Comparison of ENCODE assay signal across 9 cellular contexts in the genomic region with DNA sequence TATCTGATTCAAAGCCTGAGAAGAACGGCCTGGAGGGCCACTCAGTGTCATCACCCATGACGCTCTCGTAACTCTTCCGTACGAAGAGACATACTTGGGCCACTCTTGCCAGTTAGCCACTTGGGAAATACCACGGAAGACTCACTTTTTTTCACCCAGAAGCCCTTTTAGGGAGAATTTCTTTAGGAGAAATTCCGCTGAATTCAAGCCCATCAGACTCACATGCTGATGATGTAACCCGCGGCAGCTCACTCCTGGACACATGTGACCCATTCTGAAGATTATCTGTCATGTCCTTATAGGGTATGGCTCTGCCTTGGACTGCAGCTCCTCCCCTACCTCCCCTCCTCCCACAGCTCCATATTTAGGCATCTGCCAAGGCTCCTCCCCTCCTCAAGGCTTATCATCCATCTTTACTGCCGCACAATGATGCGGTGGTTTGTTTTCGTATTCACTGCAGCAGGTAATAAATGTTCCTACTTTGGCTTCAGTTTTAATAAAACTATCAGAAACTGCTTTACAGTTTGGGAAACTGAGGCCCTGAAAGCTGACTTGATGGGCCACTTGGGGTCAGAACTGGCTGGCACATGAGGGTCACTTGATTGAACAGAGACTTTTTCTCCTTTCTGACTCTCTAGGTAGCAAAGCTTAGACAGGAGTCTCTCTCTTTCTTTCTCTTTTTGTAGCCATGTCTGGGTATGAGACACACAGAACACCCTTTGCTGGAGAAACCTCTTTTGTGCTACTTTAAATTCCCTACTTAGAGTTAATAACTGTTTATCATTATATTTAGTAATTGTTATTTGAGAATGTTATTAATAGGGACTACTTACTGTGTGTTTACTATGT.
DNase-seq lines count a peak whose midpoint lies in the region; ATAC-seq and TF ChIP-seq lines count a peak whose summit lies in the region.
"Had no signal": no experiment of that assay in that cellular context is flagged by ENCODE, and none has a peak within 500 bp of the region (broad histone marks: within the 10 kb centered on the region; RNA-seq: fewer than 3 reads in every experiment).

No MANE protein-coding gene starts in this region.

- DNase-seq in DMS79 (lab: John Stamatoyannopoulos, UW) = peak; percentile 85
- DNase-seq in T-helper 2 cell = peak; percentile 32 to 95 (median 80)
- peak; percentile 72 for DNase-seq in activated naive CD4-positive, alpha-beta T cell treated with anti-CD3 and anti-CD28 coated beads, Interleukin-2, amount 50 U/mL, for 16 hours
- DNase-seq in stimulated activated CD4-positive, alpha-beta T cell treated with anti-CD3 and anti-CD28 coated beads, Interleukin-15, amount 100 ng/mL, for 1 hour (ENCODE audit: low read depth in 1 of 2, low spot score in 1 of 2) = peak; percentile 46 to 56
- DNase-seq in AG08395 (ENCODE audit: low spot score) = no peak
- no peak for DNase-seq in GM03348 (ENCODE audit: low spot score)
- DNase-seq in GM10266 (ENCODE audit: extremely low spot score) = no peak
- DNase-seq: KG1 had no signal

- no peak for TF ChIP-seq CTCF in GM10266 (IDR thresholded peaks at IDR 0.05; ENCODE audit: control insufficient read depth, insufficient read depth, low read depth, missing control alignments)

- ATAC-seq in GM21737 (IDR thresholded peaks at IDR 0.05; ENCODE audit: unreplicated experiment) = no peak

Comparison
In these comparisons a context has a peak if more than half of its experiments do, and no peak if none do; other contexts are left out.
1. DNase-seq: peak in DMS79 (single experiment), T-helper 2 cell (5 of 5), activated naive CD4-positive, alpha-beta T cell treated with anti-CD3 and anti-CD28 coated beads, Interleukin-2, amount 50 U/mL, for 16 hours (single experiment) and stimulated activated CD4-positive, alpha-beta T cell treated with anti-CD3 and anti-CD28 coated beads, Interleukin-15, amount 100 ng/mL, for 1 hour (2 of 2); none in AG08395 (single experiment), GM03348 (single experiment) and GM10266 (single experiment).